ENCODE assay signal across 21 cellular contexts in genomic region chr1:192227330-192227729, GRCh38.
"Had no signal": no experiment of that assay in that cellular context is flagged by ENCODE, and none has a peak within 500 bp of the region (broad histone marks: within the 10 kb centered on the region; RNA-seq: fewer than 3 reads in every experiment).

No MANE protein-coding gene starts in this region.

- FAIRE-seq: HepG2 had no signal

- H3K27ac ChIP-seq: RWPE1 had no signal

- DNase-seq: Karpas-422; KG1; MG63; NCI-H1092 treated with DMSO at 0.1 percent for 48 hours; NCI-H1436; NCI-H187; NCI-H2029; NCI-H2081 treated with DMSO at 0.1 percent for 48 hours; NCI-H2171; NCI-H226; NCI-H446; NCI-H510A; NCI-H524 treated with DMSO at 0.1 percent for 48 hours; NCI-H69; NCI-H774; NK-92 treated with Interleukin-12 subunit alpha and Interleukin-12 subunit beta, amount 100 ng/mL, for 24 hours; PC-3; SHP77 had no signal

- H3K36me3 ChIP-seq: MG63 had no signal

- H3K27me3 ChIP-seq: MG63 had no signal

- H3K4me3 ChIP-seq: MG63 had no signal

- ATAC-seq: HepG2, Panc1, PC-3 had no signal
